9 cellular contexts compared by ENCODE assay signal in genomic region chr2:43132523-43133301, GRCh38.
DNase-seq lines count a peak whose midpoint lies in the region; ATAC-seq and TF ChIP-seq lines count a peak whose summit lies in the region.
"Had no signal": no experiment of that assay in that cellular context is flagged by ENCODE, and none has a peak within 500 bp of the region (broad histone marks: within the 10 kb centered on the region; RNA-seq: fewer than 3 reads in every experiment).

No MANE protein-coding gene starts in this region.

- POLR2A ChIA-PET in CD8-positive, alpha-beta T cell (lab: Charles Lee): interaction anchor here (0.6 to 24.8 kb wide), 10 partner anchors 11 to 89 kb away, joined by 3 to 1192 read pairs (median 5); partner anchors contain the start of gene ZFP36L2

- H3K9me3 Mint-ChIP-seq in CD8-positive, alpha-beta T cell: no peaks in the 10 kb centered on the region
- H3K9me3 Mint-ChIP-seq in activated naive CD8-positive, alpha-beta T cell treated with anti-CD3 and anti-CD28 coated beads for 36 hours: no peaks in the 10 kb centered on the region

- no peaks in the 10 kb centered on the region for H3K36me3 ChIP-seq in CD8-positive, alpha-beta T cell (ENCODE audit: insufficient read depth, low read length)
- no peaks in the 10 kb centered on the region for H3K36me3 ChIP-seq in muscle layer of duodenum (ENCODE audit: control insufficient read depth in 1 of 2, insufficient read depth in 2 of 2, low read length in 2 of 2)

- H3K27me3 Mint-ChIP-seq in CD8-positive, alpha-beta T cell (ENCODE audit: low read depth): no peaks in the 10 kb centered on the region
- H3K27me3 Mint-ChIP-seq in activated naive CD8-positive, alpha-beta T cell treated with anti-CD3 and anti-CD28 coated beads for 36 hours: no peaks in the 10 kb centered on the region

- no peaks in the 10 kb centered on the region for H3K36me3 Mint-ChIP-seq in CD8-positive, alpha-beta T cell
- peaks cover 1% of the 10 kb centered on the region for H3K36me3 Mint-ChIP-seq in activated naive CD8-positive, alpha-beta T cell treated with anti-CD3 and anti-CD28 coated beads for 36 hours

- peak overlapping the region; percentile 88 for H3K27ac ChIP-seq in CD8-positive, alpha-beta T cell (ENCODE audit: low read depth, low read length)
- H3K27ac ChIP-seq in muscle layer of duodenum (ENCODE audit: low read length) (peak overlapping the region; percentile 88), coronary artery (peak overlapping the region in 1 of 2 donors; percentile 73)

- peak overlapping the region; percentile 62 for H3K4me3 Mint-ChIP-seq in CD8-positive, alpha-beta T cell
- peak overlapping the region; percentile 55 for H3K4me3 Mint-ChIP-seq in activated naive CD8-positive, alpha-beta T cell treated with anti-CD3 and anti-CD28 coated beads for 36 hours

- no peaks in the 10 kb centered on the region for H3K9me3 ChIP-seq in CD8-positive, alpha-beta T cell (ENCODE audit: low read length)
- H3K9me3 ChIP-seq in muscle layer of duodenum (ENCODE audit: control insufficient read depth in 1 of 2, low read length in 2 of 2): no peaks in the 10 kb centered on the region
- H3K9me3 ChIP-seq: body of pancreas had no signal

- peak overlapping the region; percentile 100 for H3K27ac Mint-ChIP-seq in CD8-positive, alpha-beta T cell
- H3K27ac Mint-ChIP-seq in activated naive CD8-positive, alpha-beta T cell treated with anti-CD3 and anti-CD28 coated beads for 36 hours: peak overlapping the region; percentile 93

- H3K27me3 ChIP-seq in CD8-positive, alpha-beta T cell (ENCODE audit: insufficient read depth, low read length): no peaks in the 10 kb centered on the region
- H3K27me3 ChIP-seq in muscle layer of duodenum (ENCODE audit: low read depth, low read length): no peaks in the 10 kb centered on the region
- H3K27me3 ChIP-seq: body of pancreas had no signal

- intact Hi-C loops in CD8-positive, alpha-beta T cell (cut with DNase I, micrococcal nuclease): loop anchor here (5.0 to 10.0 kb wide), 4 partner anchors 75 to 1028 kb away; partner anchors contain the start of gene THADA (in 1 of the 2)

- peak in 5 of 7 experiments; percentile 26 to 76 (median 52) for DNase-seq in CD8-positive, alpha-beta T cell
- DNase-seq in NB4 (ENCODE audit: low read depth): peak; percentile 93
- DNase-seq in activated naive CD8-positive, alpha-beta T cell treated with anti-CD3 and anti-CD28 coated beads for 36 hours: no peak
- no peak for DNase-seq in coronary artery (ENCODE audit: low spot score)
- no peak for DNase-seq in effector CD8-positive, alpha-beta T cell (lab: John Stamatoyannopoulos, UW)
- DNase-seq in superior temporal gyrus (ENCODE audit: extremely low spot score): no peak

- peaks cover 96% of the 10 kb centered on the region for H3K4me1 Mint-ChIP-seq in CD8-positive, alpha-beta T cell (ENCODE audit: low read depth)
- peaks cover 97% of the 10 kb centered on the region for H3K4me1 Mint-ChIP-seq in activated naive CD8-positive, alpha-beta T cell treated with anti-CD3 and anti-CD28 coated beads for 36 hours

- no peak for ATAC-seq in CD8-positive, alpha-beta T cell
- ATAC-seq in HG02870 (IDR thresholded peaks at IDR 0.05; ENCODE audit: unreplicated experiment): no peak
- ATAC-seq: body of pancreas had no signal

- H3K4me3 ChIP-seq in CD8-positive, alpha-beta T cell (ENCODE audit: low read depth, low read length): peak overlapping the region; percentile 44
- H3K4me3 ChIP-seq in NB4 (ENCODE audit: low read depth, low read length): peak overlapping the region; percentile 30
- no peak overlapping the region for H3K4me3 ChIP-seq in muscle layer of duodenum (ENCODE audit: low read depth in 1 of 2, low read length in 2 of 2)
- H3K4me3 ChIP-seq in coronary artery: no peak overlapping the region
- H3K4me3 ChIP-seq: body of pancreas had no signal

- no peak for TF ChIP-seq CTCF in CD8-positive, alpha-beta T cell (IDR thresholded peaks at IDR 0.05)
- no peak for TF ChIP-seq CTCF in NB4 (IDR thresholded peaks at IDR 0.05; ENCODE audit: low read depth, low read length)
- no peak for TF ChIP-seq CTCF in coronary artery (IDR thresholded peaks at IDR 0.05)

- peaks cover 97% of the 10 kb centered on the region for H3K4me1 ChIP-seq in CD8-positive, alpha-beta T cell (ENCODE audit: insufficient read depth, low read length)
- peaks cover 21% of the 10 kb centered on the region in 2 donors for H3K4me1 ChIP-seq in muscle layer of duodenum (ENCODE audit: control insufficient read depth in 1 of 2, insufficient read depth in 2 of 2, low read length in 2 of 2)

- TF ChIP-seq POLR2A in NB4 (IDR thresholded peaks at IDR 0.05; ENCODE audit: extremely low read depth, insufficient read length): peak; percentile 21

- CTCF ChIA-PET in CD8-positive, alpha-beta T cell (lab: Charles Lee): interaction anchor here (0.6 to 17.4 kb wide), 12 partner anchors 16 to 351 kb away, joined by 3 to 666 read pairs (median 4); partner anchors contain the start of gene ZFP36L2

Comparison
In these comparisons a context has a peak if more than half of its experiments do, and no peak if none do; other contexts are left out.
1. DNase-seq: peak in CD8-positive, alpha-beta T cell (5 of 7) and NB4 (single experiment); none in activated naive CD8-positive, alpha-beta T cell treated with anti-CD3 and anti-CD28 coated beads for 36 hours (single experiment), coronary artery (single experiment), effector CD8-positive, alpha-beta T cell (single experiment) and superior temporal gyrus (single experiment).
2. H3K4me3 ChIP-seq: peak in CD8-positive, alpha-beta T cell (single experiment) and NB4 (single experiment); none in muscle layer of duodenum (0 of 2) and coronary artery (single experiment).